ENCODE assay signal across 1 cellular context in genomic region chr2:240742602-240743095, GRCh38.
TF ChIP-seq lines count a peak whose summit lies in the region.

No MANE protein-coding gene starts in this region.

TF ChIP-seq in HepG2, 621 proteins besides CTCF, POLR2A, EP300 and RAD21:
- TF ChIP-seq TRIM24 (CRISPR knock-in tag; IDR thresholded peaks at IDR 0.05) = no peak
- TF ChIP-seq SRSF4 (IDR thresholded peaks at IDR 0.05; ENCODE audit: low read depth, low read length, poor library complexity, severe bottlenecking) = no peak
- peak; percentile 20; the same call in 1 of the 2 replicates for TF ChIP-seq ZNF768 (CRISPR knock-in tag; IDR thresholded peaks at IDR 0.05)
- TF ChIP-seq STAG1 (CRISPR knock-in tag; IDR thresholded peaks at IDR 0.05) = 0 out of 2 replicates have a peak, but pooled peaks have one; percentile 13
- no peak for TF ChIP-seq SETDB1 (CRISPR knock-in tag; IDR thresholded peaks at IDR 0.05; ENCODE audit: borderline replicate concordance)
